8 cellular contexts compared by ENCODE assay signal in the genomic region with DNA sequence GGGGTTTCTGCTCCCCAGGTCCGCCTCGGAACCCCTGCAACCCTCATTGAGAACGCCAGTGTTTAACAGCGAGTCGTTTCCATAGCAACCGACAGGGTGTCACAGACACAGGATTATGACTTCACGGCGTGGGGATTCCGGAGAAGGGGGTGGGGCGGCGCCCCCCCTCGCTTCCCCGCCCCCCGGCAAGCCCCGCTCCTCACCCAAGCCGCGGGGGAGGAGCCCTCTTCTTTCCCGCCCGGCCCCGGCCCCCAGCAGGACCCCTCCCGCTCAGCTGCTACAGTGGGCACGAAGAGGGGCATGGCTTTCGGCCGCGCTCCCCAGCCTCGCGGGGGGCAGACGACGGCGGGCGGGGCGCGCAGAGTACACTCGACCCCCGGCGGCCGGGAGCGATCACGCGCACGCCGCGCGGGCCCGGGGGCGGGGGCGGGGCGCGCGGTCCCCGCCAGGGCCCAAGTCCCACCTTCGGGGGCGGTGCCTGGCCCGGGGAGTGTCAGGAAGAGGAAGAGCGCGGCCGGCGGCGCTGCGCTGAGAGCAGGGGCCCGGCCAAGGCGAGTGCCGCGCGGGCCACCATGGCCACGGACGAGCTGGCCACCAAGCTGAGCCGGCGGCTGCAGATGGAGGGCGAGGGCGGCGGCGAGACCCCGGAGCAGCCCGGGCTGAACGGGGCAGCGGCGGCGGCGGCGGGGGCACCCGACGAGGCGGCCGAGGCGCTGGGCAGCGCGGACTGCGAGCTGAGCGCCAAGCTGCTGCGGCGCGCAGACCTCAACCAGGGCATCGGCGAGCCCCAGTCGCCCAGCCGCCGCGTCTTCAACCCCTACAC. TPM values are rescaled to one million over a fixed set of nuclear protein-coding genes. Genes with fewer than 3 reads are reported as not detected.
DNase-seq lines count a peak whose midpoint lies in the region; ATAC-seq and TF ChIP-seq lines count a peak whose summit lies in the region.

Gene EFHD2 (plus strand): TSS at position 489 of the 823 bp plus-strand sequence. CDS start 84 bp downstream, at position 573.

- peak within 1 kb of the TSS; percentile 47 to 68 for H3K27ac ChIP-seq in coronary artery
- H3K27ac ChIP-seq in left lung: peak within 1 kb of the TSS; percentile 39 to 89

- ATAC-seq in GM18907 (IDR thresholded peaks at IDR 0.05; ENCODE audit: unreplicated experiment) (peak; percentile 79), HG03159 (IDR thresholded peaks at IDR 0.05; ENCODE audit: unreplicated experiment) (peak; percentile 74), left lung (peak; percentile 91)

- peaks cover 5 to 49% of the 10 kb centered on the region in 2 donors for H3K4me1 ChIP-seq in left lung

- H3K4me3 ChIP-seq in coronary artery (peak within 1 kb of the TSS; percentile 87), left lung (peak within 1 kb of the TSS; percentile 85 to 92)

- H3K4me1 Mint-ChIP-seq in activated CD4-positive, alpha-beta T cell treated with anti-CD3 and anti-CD28 coated beads, Interleukin-2, amount 10 ng/mL, durations not matched to agents 24 days and 14 days: peaks cover 35% of the 10 kb centered on the region

- H3K27ac Mint-ChIP-seq in activated CD4-positive, alpha-beta T cell treated with anti-CD3 and anti-CD28 coated beads, Interleukin-2, amount 10 ng/mL, durations not matched to agents 24 days and 14 days: peak within 1 kb of the TSS; percentile 91

- DNase-seq in ACHN: peak; percentile 79
- DNase-seq in NCI-H510A treated with DMSO at 0.1 percent for 48 hours (lab: John Stamatoyannopoulos, UW): peak; percentile 96
- peak; percentile 96 for DNase-seq in activated CD4-positive, alpha-beta T cell treated with anti-CD3 and anti-CD28 coated beads, Interleukin-2, amount 10 ng/mL, durations not matched to agents 24 days and 14 days
- no peak for DNase-seq in coronary artery (ENCODE audit: low spot score)
- peak; percentile 89 to 98 for DNase-seq in left lung
- peak; percentile 86 for DNase-seq in stimulated activated CD4-positive, alpha-beta T cell treated with anti-CD3 and anti-CD28 coated beads, Interleukin-2, amount 100 ng/mL, for 4 hours (ENCODE audit: low read depth)

- H3K9me3 Mint-ChIP-seq in activated CD4-positive, alpha-beta T cell treated with anti-CD3 and anti-CD28 coated beads, Interleukin-2, amount 10 ng/mL, durations not matched to agents 24 days and 14 days: no peaks in the 10 kb centered on the region

- no peak for TF ChIP-seq CTCF in coronary artery (IDR thresholded peaks at IDR 0.05)
- no peak for TF ChIP-seq CTCF in left lung (IDR thresholded peaks at IDR 0.05)

- peak within 1 kb of the TSS; percentile 96 for H3K4me3 Mint-ChIP-seq in activated CD4-positive, alpha-beta T cell treated with anti-CD3 and anti-CD28 coated beads, Interleukin-2, amount 10 ng/mL, durations not matched to agents 24 days and 14 days

- H3K9me3 ChIP-seq in left lung: no peaks in the 10 kb centered on the region

- H3K36me3 ChIP-seq in left lung: peaks cover 0 to 16% of the 10 kb centered on the region in 2 donors

- no peaks in the 10 kb centered on the region for H3K27me3 ChIP-seq in left lung

- in situ Hi-C loops in ACHN (cut with HindIII; ENCODE audit: low pct_ligation_motif_present, low pct_unique_long_range_greater_than_20kb, low sequenced_read_pairs): no loop called here

- H3K36me3 Mint-ChIP-seq in activated CD4-positive, alpha-beta T cell treated with anti-CD3 and anti-CD28 coated beads, Interleukin-2, amount 10 ng/mL, durations not matched to agents 24 days and 14 days (ENCODE audit: low read depth): peaks cover 32% of the 10 kb centered on the region

- peaks cover 32% of the 10 kb centered on the region for H3K27me3 Mint-ChIP-seq in activated CD4-positive, alpha-beta T cell treated with anti-CD3 and anti-CD28 coated beads, Interleukin-2, amount 10 ng/mL, durations not matched to agents 24 days and 14 days

- intact Hi-C loops in activated CD4-positive, alpha-beta T cell treated with anti-CD3 and anti-CD28 coated beads, Interleukin-2, amount 10 ng/mL, durations not matched to agents 24 days and 14 days (cut with micrococcal nuclease): loop anchor here (2.0 kb wide), 1 partner anchor 115 kb away; the partner anchor contains the start of gene CASP9
- intact Hi-C loops in left lung (cut with DNase I): no loop called here

RNA-seq across cellular contexts. Expression of gene EFHD2, which starts in this region (rescaled TPM):
- total RNA-seq in activated CD4-positive, alpha-beta T cell treated with anti-CD3 and anti-CD28 coated beads, Interleukin-2, amount 10 ng/mL, durations not matched to agents 24 days and 14 days: 90.5 and 92.3 TPM in 2 replicates
- 100 to 1,000 TPM in 1 of 2 donors, 10 to 100 TPM in 1; 44.6 to 107 TPM for total RNA-seq in left lung
